In genomic region chr11:130636672-130637463, GRCh38 we compare ENCODE assay signal across 1 cellular context.
A peak's percentile ranks its signal among the peaks of the same experiment; 100 is the strongest.
TF ChIP-seq lines count a peak whose summit lies in the region.

No MANE protein-coding gene starts in this region.

TF ChIP-seq in HEK293, 187 proteins besides CTCF, POLR2A, EP300 and RAD21 (continued from another document and continues in another):
- TF ChIP-seq, protein P1, sequence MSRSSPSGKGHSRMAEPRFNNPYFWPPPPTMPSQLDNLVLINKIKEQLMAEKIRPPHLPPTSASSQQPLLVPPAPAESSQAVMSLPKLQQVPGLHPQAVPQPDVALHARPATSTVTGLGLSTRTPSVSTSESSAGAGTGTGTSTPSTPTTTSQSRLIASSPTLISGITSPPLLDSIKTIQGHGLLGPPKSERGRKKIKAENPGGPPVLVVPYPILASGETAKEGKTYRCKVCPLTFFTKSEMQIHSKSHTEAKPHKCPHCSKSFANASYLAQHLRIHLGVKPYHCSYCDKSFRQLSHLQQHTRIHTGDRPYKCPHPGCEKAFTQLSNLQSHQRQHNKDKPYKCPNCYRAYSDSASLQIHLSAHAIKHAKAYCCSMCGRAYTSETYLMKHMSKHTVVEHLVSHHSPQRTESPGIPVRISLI (tag by site-specific recombination; IDR thresholded peaks at IDR 0.05): 0 out of 2 replicates have a peak, but pooled peaks have one; percentile 54
- TF ChIP-seq ZBTB17 (tag by site-specific recombination; IDR thresholded peaks at IDR 0.05) (peak; percentile 74), ZNF670 (tag by site-specific recombination; IDR thresholded peaks at IDR 0.05; ENCODE audit: low read depth) (no peak), BCL11A (tag by site-specific recombination; IDR thresholded peaks at IDR 0.05; ENCODE audit: low read depth) (peak; percentile 52; the same call in 1 of the 2 replicates), ZBTB26 (tag by site-specific recombination; optimal IDR thresholded peaks at IDR 0.05) (no peak), ZNF677 (tag by site-specific recombination; IDR thresholded peaks at IDR 0.05) (no peak), GLI4 (tag by site-specific recombination; IDR thresholded peaks at IDR 0.05) (no peak), ZBTB48 (tag by site-specific recombination; IDR thresholded peaks at IDR 0.05) (peak; percentile 72), ZNF335 (tag by site-specific recombination; conservative IDR thresholded peaks at IDR 0.05) (peak; percentile 39; the same call in 1 of the 2 replicates), REPIN1 (tag by site-specific recombination; IDR thresholded peaks at IDR 0.05; ENCODE audit: low read depth) (no peak), ZBTB21 (tag by site-specific recombination; IDR thresholded peaks at IDR 0.05) (peak; percentile 74; the same call in 1 of the 2 replicates), ZNF518A (tag by site-specific recombination; conservative IDR thresholded peaks at IDR 0.05; ENCODE audit: low read depth) (0 out of 2 replicates have a peak, but pooled peaks have one; percentile 12), HOXD13 (CRISPR knock-in tag; IDR thresholded peaks at IDR 0.05; ENCODE audit: borderline replicate concordance) (0 out of 2 replicates have a peak, but pooled peaks have one; percentile 32), PRDM1 (tag by site-specific recombination; IDR thresholded peaks at IDR 0.05) (peak; percentile 37; the same call in 1 of the 2 replicates), ZXDB (tag by site-specific recombination; IDR thresholded peaks at IDR 0.05) (no peak), HOXC10 (CRISPR knock-in tag; IDR thresholded peaks at IDR 0.05) (no peak), TSHZ1 (tag by site-specific recombination; IDR thresholded peaks at IDR 0.05; ENCODE audit: borderline replicate concordance) (peak; percentile 83), ZNF266 (tag by site-specific recombination; IDR thresholded peaks at IDR 0.05; ENCODE audit: low read depth) (no peak), ZNF580 (tag by site-specific recombination; IDR thresholded peaks at IDR 0.05) (no peak), SCRT2 (tag by site-specific recombination; IDR thresholded peaks at IDR 0.05) (no peak), ZNF391 (tag by site-specific recombination; IDR thresholded peaks at IDR 0.05; ENCODE audit: borderline replicate concordance, low read depth) (no peak), ZNF350 (tag by site-specific recombination; IDR thresholded peaks at IDR 0.05) (no peak), ZNF24 (tag by site-specific recombination; IDR thresholded peaks at IDR 0.05) (0 out of 2 replicates have a peak, but pooled peaks have one; percentile 75), ZEB2 (tag by site-specific recombination; IDR thresholded peaks at IDR 0.05) (no peak), ZNF274 (IDR thresholded peaks at IDR 0.05; ENCODE audit: low read length) (no peak), ZNF274 (tag by site-specific recombination; IDR thresholded peaks at IDR 0.05; ENCODE audit: borderline replicate concordance) (no peak), EGR2 (tag by site-specific recombination; IDR thresholded peaks at IDR 0.05; ENCODE audit: low read depth) (no peak), RBAK (tag by site-specific recombination; IDR thresholded peaks at IDR 0.05) (no peak), ZNF366 (tag by site-specific recombination; conservative IDR thresholded peaks at IDR 0.05) (peak; percentile 87), MZF1 (tag by site-specific recombination; IDR thresholded peaks at IDR 0.05; ENCODE audit: borderline replicate concordance) (no peak), ZNF202 (tag by site-specific recombination; IDR thresholded peaks at IDR 0.05; ENCODE audit: borderline replicate concordance) (no peak), ZSCAN4 (tag by site-specific recombination; IDR thresholded peaks at IDR 0.05) (no peak), ZNF660 (tag by site-specific recombination; IDR thresholded peaks at IDR 0.05) (no peak)
- TF ChIP-seq, protein P2, sequence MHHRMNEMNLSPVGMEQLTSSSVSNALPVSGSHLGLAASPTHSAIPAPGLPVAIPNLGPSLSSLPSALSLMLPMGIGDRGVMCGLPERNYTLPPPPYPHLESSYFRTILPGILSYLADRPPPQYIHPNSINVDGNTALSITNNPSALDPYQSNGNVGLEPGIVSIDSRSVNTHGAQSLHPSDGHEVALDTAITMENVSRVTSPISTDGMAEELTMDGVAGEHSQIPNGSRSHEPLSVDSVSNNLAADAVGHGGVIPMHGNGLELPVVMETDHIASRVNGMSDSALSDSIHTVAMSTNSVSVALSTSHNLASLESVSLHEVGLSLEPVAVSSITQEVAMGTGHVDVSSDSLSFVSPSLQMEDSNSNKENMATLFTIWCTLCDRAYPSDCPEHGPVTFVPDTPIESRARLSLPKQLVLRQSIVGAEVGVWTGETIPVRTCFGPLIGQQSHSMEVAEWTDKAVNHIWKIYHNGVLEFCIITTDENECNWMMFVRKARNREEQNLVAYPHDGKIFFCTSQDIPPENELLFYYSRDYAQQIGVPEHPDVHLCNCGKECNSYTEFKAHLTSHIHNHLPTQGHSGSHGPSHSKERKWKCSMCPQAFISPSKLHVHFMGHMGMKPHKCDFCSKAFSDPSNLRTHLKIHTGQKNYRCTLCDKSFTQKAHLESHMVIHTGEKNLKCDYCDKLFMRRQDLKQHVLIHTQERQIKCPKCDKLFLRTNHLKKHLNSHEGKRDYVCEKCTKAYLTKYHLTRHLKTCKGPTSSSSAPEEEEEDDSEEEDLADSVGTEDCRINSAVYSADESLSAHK (tag by site-specific recombination; IDR thresholded peaks at IDR 0.05): no peak
- TF ChIP-seq, protein P3, sequence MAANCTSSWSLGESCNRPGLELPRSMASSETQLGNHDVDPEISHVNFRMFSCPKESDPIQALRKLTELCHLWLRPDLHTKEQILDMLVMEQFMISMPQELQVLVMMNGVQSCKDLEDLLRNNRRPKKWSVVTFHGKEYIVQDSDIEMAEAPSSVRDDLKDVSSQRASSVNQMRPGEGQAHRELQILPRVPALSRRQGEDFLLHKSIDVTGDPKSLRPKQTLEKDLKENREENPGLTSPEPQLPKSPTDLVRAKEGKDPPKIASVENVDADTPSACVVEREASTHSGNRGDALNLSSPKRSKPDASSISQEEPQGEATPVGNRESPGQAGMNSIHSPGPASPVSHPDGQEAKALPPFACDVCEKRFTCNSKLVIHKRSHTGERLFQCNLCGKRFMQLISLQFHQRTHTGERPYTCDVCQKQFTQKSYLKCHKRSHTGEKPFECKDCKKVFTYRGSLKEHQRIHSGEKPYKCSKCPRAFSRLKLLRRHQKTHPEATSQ (tag by site-specific recombination; IDR thresholded peaks at IDR 0.05): no peak
- TF ChIP-seq, protein P4, sequence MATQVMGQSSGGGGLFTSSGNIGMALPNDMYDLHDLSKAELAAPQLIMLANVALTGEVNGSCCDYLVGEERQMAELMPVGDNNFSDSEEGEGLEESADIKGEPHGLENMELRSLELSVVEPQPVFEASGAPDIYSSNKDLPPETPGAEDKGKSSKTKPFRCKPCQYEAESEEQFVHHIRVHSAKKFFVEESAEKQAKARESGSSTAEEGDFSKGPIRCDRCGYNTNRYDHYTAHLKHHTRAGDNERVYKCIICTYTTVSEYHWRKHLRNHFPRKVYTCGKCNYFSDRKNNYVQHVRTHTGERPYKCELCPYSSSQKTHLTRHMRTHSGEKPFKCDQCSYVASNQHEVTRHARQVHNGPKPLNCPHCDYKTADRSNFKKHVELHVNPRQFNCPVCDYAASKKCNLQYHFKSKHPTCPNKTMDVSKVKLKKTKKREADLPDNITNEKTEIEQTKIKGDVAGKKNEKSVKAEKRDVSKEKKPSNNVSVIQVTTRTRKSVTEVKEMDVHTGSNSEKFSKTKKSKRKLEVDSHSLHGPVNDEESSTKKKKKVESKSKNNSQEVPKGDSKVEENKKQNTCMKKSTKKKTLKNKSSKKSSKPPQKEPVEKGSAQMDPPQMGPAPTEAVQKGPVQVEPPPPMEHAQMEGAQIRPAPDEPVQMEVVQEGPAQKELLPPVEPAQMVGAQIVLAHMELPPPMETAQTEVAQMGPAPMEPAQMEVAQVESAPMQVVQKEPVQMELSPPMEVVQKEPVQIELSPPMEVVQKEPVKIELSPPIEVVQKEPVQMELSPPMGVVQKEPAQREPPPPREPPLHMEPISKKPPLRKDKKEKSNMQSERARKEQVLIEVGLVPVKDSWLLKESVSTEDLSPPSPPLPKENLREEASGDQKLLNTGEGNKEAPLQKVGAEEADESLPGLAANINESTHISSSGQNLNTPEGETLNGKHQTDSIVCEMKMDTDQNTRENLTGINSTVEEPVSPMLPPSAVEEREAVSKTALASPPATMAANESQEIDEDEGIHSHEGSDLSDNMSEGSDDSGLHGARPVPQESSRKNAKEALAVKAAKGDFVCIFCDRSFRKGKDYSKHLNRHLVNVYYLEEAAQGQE (tag by site-specific recombination; IDR thresholded peaks at IDR 0.05): 0 out of 2 replicates have a peak, but pooled peaks have one; percentile 23
